In the genomic region with DNA sequence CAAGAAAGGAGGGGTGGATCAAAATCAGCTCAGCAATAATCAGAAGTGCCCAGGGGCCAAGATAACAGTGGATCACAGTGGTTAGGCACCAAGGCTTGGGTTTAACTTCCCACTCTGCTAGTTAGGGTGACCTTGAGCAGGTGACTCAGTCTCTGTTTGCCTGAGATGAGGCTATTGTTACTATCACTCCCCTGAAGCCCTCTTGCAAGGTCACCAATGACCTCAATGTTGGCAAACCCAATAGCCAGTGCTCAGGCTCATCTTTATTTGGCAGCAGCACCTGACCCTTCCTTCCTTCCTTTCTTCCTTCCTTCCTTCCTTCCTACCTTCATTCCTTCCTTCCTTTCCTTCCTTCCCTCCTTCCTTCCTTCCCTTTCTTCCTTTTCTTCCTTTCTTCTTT, we compare ENCODE assay signal across 1 cellular context.
TF ChIP-seq lines count a peak whose summit lies in the region.

No MANE protein-coding gene starts in this region.

TF ChIP-seq in K562, 482 proteins besides CTCF, POLR2A, EP300 and RAD21:
- TF ChIP-seq BCOR (IDR thresholded peaks at IDR 0.05): no peak
- TF ChIP-seq ESRRA (IDR thresholded peaks at IDR 0.05; ENCODE audit: borderline replicate concordance, low read depth): 0 out of 2 replicates have a peak, but pooled peaks have one; percentile 23
